Comparison of ENCODE assay signal across 7 cellular contexts in the genomic region with DNA sequence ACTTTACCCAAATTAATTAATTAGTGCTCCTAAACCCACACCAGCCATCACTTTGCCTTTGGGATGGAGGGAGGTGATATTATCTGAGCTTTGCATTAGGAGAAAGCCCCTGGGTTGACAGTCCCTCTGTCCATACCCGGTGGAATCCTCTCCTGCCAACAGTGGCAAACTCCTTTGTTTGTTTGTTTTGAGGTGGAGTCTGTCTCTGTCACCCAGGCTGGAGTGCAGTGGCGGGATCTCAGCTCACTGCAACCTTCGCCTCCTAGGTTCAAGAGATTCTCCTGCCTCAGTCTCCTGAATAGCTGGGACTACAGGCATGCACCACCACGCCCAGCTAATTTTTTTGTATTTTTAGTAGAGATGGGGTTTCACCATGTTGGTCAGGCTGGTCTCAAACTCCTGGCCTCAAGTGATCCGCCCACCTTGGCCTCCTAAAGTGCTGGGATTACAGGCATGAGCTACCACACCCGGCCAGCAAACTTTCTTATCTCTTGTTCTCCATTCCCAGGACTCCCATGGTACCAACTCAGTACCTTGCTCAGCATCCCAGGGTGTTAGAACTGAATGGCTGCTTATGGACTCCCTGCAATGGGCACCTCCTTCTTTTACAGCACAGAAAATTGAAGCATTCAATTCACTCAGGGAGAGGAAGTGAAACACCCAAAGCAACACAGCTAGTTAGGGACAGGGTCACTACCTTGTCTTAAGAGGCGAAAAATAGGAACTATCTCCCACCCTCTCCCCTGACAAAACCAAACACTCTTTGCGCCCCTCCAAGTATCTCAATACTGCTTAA. TPM values are rescaled to one million over a fixed set of nuclear protein-coding genes. Genes with fewer than 3 reads are reported as not detected.
DNase-seq lines count a peak whose midpoint lies in the region; ATAC-seq and TF ChIP-seq lines count a peak whose summit lies in the region.
"Not testable (repeated sequence)": the region's sequence is repeated elsewhere in the genome, so short reads cannot be mapped to it uniquely, and the experiment has no call there.

No MANE protein-coding gene starts in this region.

- DNase-seq in activated T-cell treated with anti-CD3 and anti-CD28 coated beads, Interleukin-2, amount 50 U/mL, for 72 hours; osteoblast (ENCODE audit: insufficient read length, low spot score, missing footprints): not testable (repeated sequence)
- DNase-seq in globus pallidus (ENCODE audit: low spot score): peak; percentile 41

- not testable (repeated sequence) for H2AFZ ChIP-seq in OCI-LY1 (ENCODE audit: low read length)
- peak overlapping the region; percentile 44 for H2AFZ ChIP-seq in osteoblast (ENCODE audit: low read length)

- peak overlapping the region; percentile 96 for H3K27ac Mint-ChIP-seq in activated T-cell treated with anti-CD3 and anti-CD28 coated beads, Interleukin-2, amount 50 U/mL, for 72 hours

- H3K9me2 ChIP-seq in OCI-LY1 (ENCODE audit: low read depth, low read length): not testable (repeated sequence)

- H3K4me1 Mint-ChIP-seq in activated T-cell treated with anti-CD3 and anti-CD28 coated beads, Interleukin-2, amount 50 U/mL, for 72 hours (ENCODE audit: low read depth): peaks cover 91% of the 10 kb centered on the region

- H3K4me1 ChIP-seq in OCI-LY1 (ENCODE audit: insufficient read depth, low read length, severe bottlenecking) (peaks cover 94% of the 10 kb centered on the region), osteoblast (ENCODE audit: insufficient read depth, low read length) (peaks cover 24% of the 10 kb centered on the region)

- H3K27me3 ChIP-seq in OCI-LY1 (ENCODE audit: insufficient read depth, low read length); osteoblast (ENCODE audit: insufficient read depth, low read length): not testable (repeated sequence)

- not testable (repeated sequence) for H3K27me3 Mint-ChIP-seq in activated T-cell treated with anti-CD3 and anti-CD28 coated beads, Interleukin-2, amount 50 U/mL, for 72 hours (ENCODE audit: low read depth)

- H3K4me2 ChIP-seq in OCI-LY1 (ENCODE audit: low read length): peak overlapping the region; percentile 57
- not testable (repeated sequence) for H3K4me2 ChIP-seq in osteoblast (ENCODE audit: insufficient read depth, low read length)

- H3K79me2 ChIP-seq in OCI-LY1 (ENCODE audit: insufficient read depth, low read length); osteoblast (ENCODE audit: insufficient read depth, low read length): not testable (repeated sequence)

- peak overlapping the region; percentile 98 for H3K27ac ChIP-seq in OCI-LY1 (ENCODE audit: low read depth, low read length, poor library complexity, severe bottlenecking)
- H3K27ac ChIP-seq in osteoblast (ENCODE audit: low read depth, low read length): not testable (repeated sequence)

- ATAC-seq in GM18867 (IDR thresholded peaks at IDR 0.05; ENCODE audit: unreplicated experiment): peak; percentile 31
- peak; percentile 36 for ATAC-seq in GM21723 (IDR thresholded peaks at IDR 0.05; ENCODE audit: unreplicated experiment)
- peak; percentile 45 for ATAC-seq in HG03175 (IDR thresholded peaks at IDR 0.05; ENCODE audit: unreplicated experiment)
- not testable (repeated sequence) for ATAC-seq in activated T-cell treated with anti-CD3 and anti-CD28 coated beads, Interleukin-2, amount 50 U/mL, for 72 hours (replicated peaks in 1 of 2)

- H3F3A ChIP-seq in OCI-LY1 (ENCODE audit: insufficient read depth, low read length): not testable (repeated sequence)

- peak overlapping the region; percentile 62 for H3K9ac ChIP-seq in OCI-LY1 (ENCODE audit: low read length)

- H3K4me3 ChIP-seq in OCI-LY1 (ENCODE audit: low read depth, low read length, poor library complexity, severe bottlenecking): peak overlapping the region; percentile 26
- not testable (repeated sequence) for H3K4me3 ChIP-seq in osteoblast (ENCODE audit: insufficient read depth, low read length)

- not testable (repeated sequence) for H4K20me1 ChIP-seq in OCI-LY1 (ENCODE audit: insufficient read depth, low read length); osteoblast (ENCODE audit: insufficient read depth, low read length)

- H3K36me3 Mint-ChIP-seq in activated T-cell treated with anti-CD3 and anti-CD28 coated beads, Interleukin-2, amount 50 U/mL, for 72 hours (ENCODE audit: insufficient read depth in 2 of 2): not testable (repeated sequence)

- not testable (repeated sequence) for TF ChIP-seq CTCF in OCI-LY1 (IDR thresholded peaks at IDR 0.05; ENCODE audit: low read length); osteoblast (IDR thresholded peaks at IDR 0.05; ENCODE audit: extremely low read depth, low read depth, low read length)

- peak overlapping the region; percentile 81 to 99 for H3K4me3 Mint-ChIP-seq in activated T-cell treated with anti-CD3 and anti-CD28 coated beads, Interleukin-2, amount 50 U/mL, for 72 hours

- not testable (repeated sequence) for H3K36me3 ChIP-seq in OCI-LY1 (ENCODE audit: insufficient read depth, low read length); osteoblast (ENCODE audit: insufficient read depth, low read length)

- not testable (repeated sequence) for H3K9me3 ChIP-seq in OCI-LY1 (ENCODE audit: low read length); osteoblast (ENCODE audit: low read depth, low read length)

- not testable (repeated sequence) for H3K9me3 Mint-ChIP-seq in activated T-cell treated with anti-CD3 and anti-CD28 coated beads, Interleukin-2, amount 50 U/mL, for 72 hours

RNA-seq across cellular contexts. Expression of a gene that starts 4.5 kb away (rescaled TPM):
- total RNA-seq in activated T-cell treated with anti-CD3 and anti-CD28 coated beads, Interleukin-2, amount 50 U/mL, for 72 hours: 100 to 1,000 TPM; 340 to 386 TPM
- total RNA-seq in osteoblast: 63.1 and 73.8 TPM in 2 replicates

RNA-seq across cellular contexts. Expression of a gene that starts 51.8 kb away (rescaled TPM):
- total RNA-seq in activated T-cell treated with anti-CD3 and anti-CD28 coated beads, Interleukin-2, amount 50 U/mL, for 72 hours: 10 to 100 TPM; 25.7 to 34.5 TPM
- 31.2 and 32.2 TPM in 2 replicates for total RNA-seq in osteoblast

RNA-seq across cellular contexts. Expression of a gene that starts 52.2 kb away (rescaled TPM):
- 10 to 100 TPM; 66.1 to 71.3 TPM for total RNA-seq in activated T-cell treated with anti-CD3 and anti-CD28 coated beads, Interleukin-2, amount 50 U/mL, for 72 hours
- total RNA-seq in osteoblast: 69.0 and 73.8 TPM in 2 replicates
